In the genomic region with DNA sequence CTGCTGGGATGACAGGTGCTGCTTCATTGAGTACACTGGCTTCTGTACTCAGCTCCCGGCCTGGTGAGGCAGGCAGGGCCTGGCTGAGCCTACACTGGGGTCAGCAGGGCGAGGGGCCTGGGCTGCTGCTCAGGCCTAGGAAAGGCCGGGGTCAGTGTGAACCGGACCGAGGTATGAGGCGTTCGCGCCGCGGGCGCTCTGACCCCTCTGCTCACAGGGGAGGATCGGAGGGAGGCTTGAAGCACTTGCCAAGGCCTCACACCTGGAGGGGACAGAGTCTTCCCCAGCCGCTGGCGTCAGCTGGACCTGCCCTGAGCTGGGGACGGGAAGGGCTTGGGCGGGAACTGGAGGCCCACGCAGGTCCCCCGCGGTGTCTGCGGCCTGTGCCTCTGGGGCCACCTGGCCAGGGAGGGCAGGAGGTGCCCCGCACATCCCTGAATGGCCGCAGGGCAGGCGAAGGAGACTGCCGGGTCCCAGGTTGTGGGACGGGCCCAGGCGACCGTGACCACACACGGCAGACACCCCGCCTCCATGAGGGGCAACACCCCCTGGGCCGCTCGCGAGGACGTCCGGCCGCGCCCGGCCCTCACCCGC, we compare ENCODE assay signal across 1 cellular context.
TF ChIP-seq lines count a peak whose summit lies in the region.

No MANE protein-coding gene starts in this region.

TF ChIP-seq in IMR-90, 13 proteins besides CTCF, POLR2A, EP300 and RAD21 (continued from another document):
- TF ChIP-seq MAZ (IDR thresholded peaks at IDR 0.05; ENCODE audit: borderline replicate concordance, low read depth, low read length) = no peak
- TF ChIP-seq CHD1 (IDR thresholded peaks at IDR 0.05; ENCODE audit: low read depth, low read length) = no peak
- no peak for TF ChIP-seq MXI1 (IDR thresholded peaks at IDR 0.05; ENCODE audit: borderline replicate concordance, low read depth, low read length)
- TF ChIP-seq FOS (IDR thresholded peaks at IDR 0.05; ENCODE audit: low read depth, low read length) = no peak
- TF ChIP-seq, protein P1, sequence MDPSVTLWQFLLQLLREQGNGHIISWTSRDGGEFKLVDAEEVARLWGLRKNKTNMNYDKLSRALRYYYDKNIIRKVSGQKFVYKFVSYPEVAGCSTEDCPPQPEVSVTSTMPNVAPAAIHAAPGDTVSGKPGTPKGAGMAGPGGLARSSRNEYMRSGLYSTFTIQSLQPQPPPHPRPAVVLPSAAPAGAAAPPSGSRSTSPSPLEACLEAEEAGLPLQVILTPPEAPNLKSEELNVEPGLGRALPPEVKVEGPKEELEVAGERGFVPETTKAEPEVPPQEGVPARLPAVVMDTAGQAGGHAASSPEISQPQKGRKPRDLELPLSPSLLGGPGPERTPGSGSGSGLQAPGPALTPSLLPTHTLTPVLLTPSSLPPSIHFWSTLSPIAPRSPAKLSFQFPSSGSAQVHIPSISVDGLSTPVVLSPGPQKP (IDR thresholded peaks at IDR 0.05; ENCODE audit: borderline replicate concordance, low read depth, low read length) = no peak
- TF ChIP-seq RFX5 (IDR thresholded peaks at IDR 0.05; ENCODE audit: low read depth, low read length) = no peak
- TF ChIP-seq, protein P2, sequence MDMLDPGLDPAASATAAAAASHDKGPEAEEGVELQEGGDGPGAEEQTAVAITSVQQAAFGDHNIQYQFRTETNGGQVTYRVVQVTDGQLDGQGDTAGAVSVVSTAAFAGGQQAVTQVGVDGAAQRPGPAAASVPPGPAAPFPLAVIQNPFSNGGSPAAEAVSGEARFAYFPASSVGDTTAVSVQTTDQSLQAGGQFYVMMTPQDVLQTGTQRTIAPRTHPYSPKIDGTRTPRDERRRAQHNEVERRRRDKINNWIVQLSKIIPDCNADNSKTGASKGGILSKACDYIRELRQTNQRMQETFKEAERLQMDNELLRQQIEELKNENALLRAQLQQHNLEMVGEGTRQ (IDR thresholded peaks at IDR 0.05; ENCODE audit: low read depth, low read length) = no peak
- TF ChIP-seq CEBPB (IDR thresholded peaks at IDR 0.05; ENCODE audit: low read depth, low read length) = no peak
- TF ChIP-seq BHLHE40 (IDR thresholded peaks at IDR 0.05; ENCODE audit: low read depth, low read length) = no peak
- no peak for TF ChIP-seq SMC3 (IDR thresholded peaks at IDR 0.05; ENCODE audit: low read depth, low read length)
TF ChIP-seq in IMR-90: peak in this region for 0.
